In genomic region chr10:12975266-12975665, GRCh38 we compare ENCODE assay signal across 13 cellular contexts. TPM values are rescaled to one million over a fixed set of nuclear protein-coding genes. Genes with fewer than 3 reads are reported as not detected.
DNase-seq lines count a peak whose midpoint lies in the region; ATAC-seq, FAIRE-seq and TF ChIP-seq lines count a peak whose summit lies in the region.
"Had no signal": no experiment of that assay in that cellular context is flagged by ENCODE, and none has a peak within 500 bp of the region (broad histone marks: within the 10 kb centered on the region; RNA-seq: fewer than 3 reads in every experiment).

No MANE protein-coding gene starts in this region.

- TF ChIP-seq POLR2A in HepG2 (IDR thresholded peaks at IDR 0.05; ENCODE audit: insufficient read depth in 1 of 2, low read depth in 2 of 2, low read length in 2 of 2): no peak

- H3K4me1 ChIP-seq in HepG2 (ENCODE audit: insufficient read depth, low read length): no peaks in the 10 kb centered on the region
- H3K4me1 ChIP-seq: gastrocnemius medialis had no signal

- no peak overlapping the region for H3K4me3 ChIP-seq in Jurkat, Clone E6-1 (ENCODE audit: low read length)
- H3K4me3 ChIP-seq in astrocyte of the cerebellum (ENCODE audit: low read depth, low read length) (no peak overlapping the region), HepG2 (replicated peaks in 1 of 3; ENCODE audit: insufficient read depth in 1 of 3, low read depth in 2 of 3, low read length in 3 of 3) (no peak overlapping the region)
- H3K4me3 ChIP-seq: gastrocnemius medialis, mucosa of descending colon had no signal

- WGBS in HepG2 (ENCODE audit: low lambda C conversion rate): 9% methylated on average over 3 of the region's 3 CpGs

- intact Hi-C loops in HepG2 (cut with micrococcal nuclease; ENCODE audit: unreplicated experiment): no loop called here

- 0 out of 5 replicates have a peak, but pooled peaks cover 0 to 5% of the 10 kb centered on the region in 2 experiments for H3K27me3 ChIP-seq in HepG2 (ENCODE audit: control insufficient read depth in 1 of 2, insufficient read depth in 2 of 2, low read length in 2 of 2)
- H3K27me3 ChIP-seq: gastrocnemius medialis had no signal

- no peak overlapping the region for H3K9ac ChIP-seq in HepG2 (ENCODE audit: insufficient read depth, low read depth, low read length)
- H3K9ac ChIP-seq: KMS-11 had no signal

- H2AFZ ChIP-seq in HepG2 (ENCODE audit: low read length): no peak overlapping the region

- H3K9me3 ChIP-seq in HepG2 (ENCODE audit: low read length): no peaks in the 10 kb centered on the region
- H3K9me3 ChIP-seq: gastrocnemius medialis, mucosa of descending colon had no signal

- TF ChIP-seq EP300 in HepG2 (IDR thresholded peaks at IDR 0.05; ENCODE audit: low read depth in 2 of 2, low read length in 2 of 2): no peak
- TF ChIP-seq EP300 in HepG2 (CRISPR knock-in tag; IDR thresholded peaks at IDR 0.05; ENCODE audit: borderline replicate concordance): no peak

- H3K36me3 ChIP-seq in HepG2 (replicated peaks in 1 of 2; ENCODE audit: control insufficient read depth in 1 of 2, insufficient read depth in 2 of 2, low read length in 2 of 2): no peaks in the 10 kb centered on the region
- H3K36me3 ChIP-seq: gastrocnemius medialis had no signal

- no peak for TF ChIP-seq RAD21 in HepG2 (CRISPR knock-in tag; IDR thresholded peaks at IDR 0.05)

- BruUV-seq in HepG2 (replicated peaks; lab: Mats Ljungman, UMichigan): no TSS peak

- peak; percentile 27 for TF ChIP-seq CTCF in astrocyte of the cerebellum (IDR thresholded peaks at IDR 0.05; ENCODE audit: low read depth, low read length, missing control alignments)
- peak; percentile 18; the same call in 1 of the 2 replicates for TF ChIP-seq CTCF in HepG2 (CRISPR knock-in tag; IDR thresholded peaks at IDR 0.05)

- H3K27ac ChIP-seq in HepG2 (ENCODE audit: extremely low read length, insufficient read depth, low read length): no peak overlapping the region
- H3K27ac ChIP-seq: KMS-11 had no signal

- peak; percentile 18 for DNase-seq in DMS79 (lab: John Stamatoyannopoulos, UW)
- DNase-seq in Jurkat, Clone E6-1 (ENCODE audit: low read depth, low spot score): peak; percentile 9
- no peak for DNase-seq in astrocyte of the cerebellum (ENCODE audit: low read depth)
- DNase-seq in HepG2 (ENCODE audit: low spot score): no peak
- no peak for DNase-seq in cerebellar nuclear complex (lab: John Stamatoyannopoulos, UW)
- DNase-seq in stimulated activated CD8-positive, alpha-beta memory T cell treated with anti-CD3 and anti-CD28 coated beads, Interleukin-4, amount 100 ng/mL, for 48 hours: no peak
- no peak for DNase-seq in LoVo (ENCODE audit: low spot score)
- DNase-seq: activated T-cell treated with anti-CD3 and anti-CD28 coated beads, Interleukin-2, amount 50 U/mL, for 48 hours; gastrocnemius medialis; T-helper 2 cell had no signal

- POLR2A ChIA-PET in HepG2 (lab: Yijun Ruan, JAX): no interaction called here

- peak; percentile 59 for ATAC-seq in HepG2
- no peak for ATAC-seq in GM21381 (IDR thresholded peaks at IDR 0.05; ENCODE audit: unreplicated experiment)
- ATAC-seq: gastrocnemius medialis, mucosa of descending colon had no signal

- CTCF ChIA-PET in HepG2 (lab: Yijun Ruan, JAX; ENCODE audit: low intra/inter-chr PET ratio, low total read pairs): no interaction called here

- FAIRE-seq in HepG2 (lab: Jason Lieb, UNC): no peak

- no peaks in the 10 kb centered on the region for H4K20me1 ChIP-seq in HepG2 (ENCODE audit: insufficient read depth, low read length)

- H3K4me2 ChIP-seq in HepG2 (ENCODE audit: low read depth, low read length): no peak overlapping the region
- H3K4me2 ChIP-seq: KMS-11 had no signal

- in situ Hi-C loops in astrocyte of the cerebellum (cut with HindIII; ENCODE audit: low sequenced_read_pairs): no loop called here
- in situ Hi-C loops in HepG2 (cut with HindIII; ENCODE audit: extremely low pct_ligation_motif_present, low pct_unique_long_range_greater_than_20kb): no loop called here

- H3K79me2 ChIP-seq in HepG2 (ENCODE audit: insufficient read depth, low read length): no peaks in the 10 kb centered on the region

TF ChIP-seq in HepG2, 621 proteins besides CTCF, POLR2A, EP300 and RAD21:
- TF ChIP-seq ELF1 (CRISPR knock-in tag; IDR thresholded peaks at IDR 0.05): no peak
- no peak for TF ChIP-seq ZNF740 (CRISPR knock-in tag; IDR thresholded peaks at IDR 0.05)
- no peak for TF ChIP-seq ONECUT2 (CRISPR knock-in tag; IDR thresholded peaks at IDR 0.05)
- TF ChIP-seq ZNF280D (CRISPR knock-in tag; IDR thresholded peaks at IDR 0.05): no peak
- TF ChIP-seq NR1H2 (CRISPR knock-in tag; IDR thresholded peaks at IDR 0.05; ENCODE audit: borderline replicate concordance, low read depth): no peak
- TF ChIP-seq SKIL (CRISPR knock-in tag; IDR thresholded peaks at IDR 0.05; ENCODE audit: borderline replicate concordance): no peak
- TF ChIP-seq ZNF557 (CRISPR knock-in tag; IDR thresholded peaks at IDR 0.05): no peak
TF ChIP-seq in HepG2: peak in this region for 0.

RNA-seq across cellular contexts. Expression of gene CCDC3, which starts 26.2 kb away (rescaled TPM):
- 2.9 TPM for polyA plus RNA-seq in Jurkat, Clone E6-1 (2012; ENCODE audit: insufficient read depth, insufficient read length)
- total RNA-seq in HepG2 (2016; rRNA removed; fragmentation: Illumina TruSeq; extraction: Trizol): not detected in 2 replicates
- not detected in 2 replicates for total RNA-seq in HepG2 (2016; cell fraction: cytosol; rRNA removed; fragmentation: Illumina TruSeq; extraction: Trizol; ENCODE audit: low read depth)
- total RNA-seq in HepG2 (2016; cell fraction: insoluble cytoplasmic fraction; rRNA removed; fragmentation: Illumina TruSeq; extraction: Trizol): not detected in 2 replicates
- not detected in 2 replicates for total RNA-seq in HepG2 (2016; cell fraction: membrane; rRNA removed; fragmentation: Illumina TruSeq; extraction: Trizol)
- total RNA-seq in HepG2 (2016; cell fraction: nucleus; rRNA removed; fragmentation: Illumina TruSeq; extraction: Trizol): not detected in 2 replicates
- 0.03 TPM in 1 of 2 replicates, not detected in the other for polyA plus RNA-seq in HepG2 (2011; rRNA removed)
- polyA plus RNA-seq in HepG2 (2011; cell fraction: cytosol; rRNA removed): 0.03 TPM in 1 of 2 replicates, not detected in the other
- polyA plus RNA-seq in HepG2 (2011; cell fraction: nucleus; rRNA removed): not detected in 2 replicates
- polyA plus RNA-seq in HepG2 (2012): 0.04 TPM in 1 of 2 replicates, not detected in the other
- polyA plus RNA-seq in HepG2 (2016; cell fraction: cytosol; fragmentation: Illumina TruSeq; extraction: Trizol; ENCODE audit: low read depth): not detected in 2 replicates
- polyA plus RNA-seq in HepG2 (2016; cell fraction: insoluble cytoplasmic fraction; fragmentation: Illumina TruSeq; extraction: Trizol; ENCODE audit: low read depth): not detected in 2 replicates
- polyA plus RNA-seq in HepG2 (2016; cell fraction: membrane; fragmentation: Illumina TruSeq; extraction: Trizol; ENCODE audit: low read depth): not detected in 2 replicates
- not detected in 2 replicates for polyA plus RNA-seq in HepG2 (2016; cell fraction: nucleus; fragmentation: Illumina TruSeq; extraction: Trizol; ENCODE audit: insufficient read depth, low read depth)
- polyA minus RNA-seq in HepG2 (2011; rRNA and poly(A)+ RNA removed; ENCODE audit: low replicate concordance): 0.09 TPM in 1 of 2 replicates, not detected in the other
- not detected in 2 replicates for polyA minus RNA-seq in HepG2 (2011; cell fraction: cytosol; rRNA and poly(A)+ RNA removed)
- not detected in 2 replicates for polyA minus RNA-seq in HepG2 (2011; cell fraction: nucleus; rRNA and poly(A)+ RNA removed)

Comparison
In these comparisons a context has a peak if more than half of its experiments do, and no peak if none do; other contexts are left out.
1. DNase-seq: peak in DMS79 (single experiment) and Jurkat, Clone E6-1 (single experiment); none in astrocyte of the cerebellum (single experiment), HepG2 (single experiment), cerebellar nuclear complex (0 of 2), stimulated activated CD8-positive, alpha-beta memory T cell treated with anti-CD3 and anti-CD28 coated beads, Interleukin-4, amount 100 ng/mL, for 48 hours (single experiment) and LoVo (single experiment).